ENCODE assay signal across 11 cellular contexts in genomic region chr7:158649279-158649678, GRCh38. TPM values are rescaled to one million over a fixed set of nuclear protein-coding genes. Genes with fewer than 3 reads are reported as not detected.
DNase-seq lines count a peak whose midpoint lies in the region; ATAC-seq and TF ChIP-seq lines count a peak whose summit lies in the region.
"Had no signal": no experiment of that assay in that cellular context is flagged by ENCODE, and none has a peak within 500 bp of the region (broad histone marks: within the 10 kb centered on the region; RNA-seq: fewer than 3 reads in every experiment).

No MANE protein-coding gene starts in this region.

- no peaks in the 10 kb centered on the region for H4K20me1 ChIP-seq in osteoblast (ENCODE audit: insufficient read depth, low read length)

- no peaks in the 10 kb centered on the region for H3K9me3 ChIP-seq in osteoblast (ENCODE audit: low read depth, low read length)
- H3K9me3 ChIP-seq: heart right ventricle had no signal

- H3K27ac ChIP-seq in osteoblast (ENCODE audit: low read depth, low read length) = peak overlapping the region; percentile 93
- H3K27ac ChIP-seq: heart right ventricle had no signal

- peaks cover 0 to 3% of the 10 kb centered on the region in 2 donors for H3K4me1 Mint-ChIP-seq in natural killer cell treated with Interleukin-12 subunit alpha and Interleukin-12 subunit beta and Interleukin-15 and Interleukin-18, amount 100 ng/mL, for 72 hours (ENCODE audit: low read depth in 2 of 2)

- peak; percentile 64 for DNase-seq in DMS 273 (lab: John Stamatoyannopoulos, UW; ENCODE audit: unreplicated experiment)
- DNase-seq in NCI-H460 (ENCODE audit: extremely low read depth, low read depth) = peak; percentile 62
- peak; percentile 44 for DNase-seq in epidermal melanocyte (ENCODE audit: insufficient read length, low spot score)
- peak; percentile 81 for DNase-seq in osteoblast (ENCODE audit: insufficient read length, low spot score, missing footprints)
- no peak for DNase-seq in natural killer cell treated with Interleukin-12 subunit alpha and Interleukin-12 subunit beta and Interleukin-15 and Interleukin-18, amount 100 ng/mL, for 72 hours (ENCODE audit: low spot score)
- DNase-seq in NCI-H2107 treated with DMSO at 0.1 percent for 48 hours (lab: John Stamatoyannopoulos, UW; ENCODE audit: unreplicated experiment) = no peak
- no peak for DNase-seq in anterior cingulate cortex (lab: John Stamatoyannopoulos, UW)
- DNase-seq: heart right ventricle, NCI-H187, T-helper 1 cell had no signal

- peaks cover 37% of the 10 kb centered on the region for H3K4me1 ChIP-seq in osteoblast (ENCODE audit: insufficient read depth, low read length)

- no peak for ATAC-seq in natural killer cell treated with Interleukin-12 subunit alpha and Interleukin-12 subunit beta and Interleukin-15 and Interleukin-18, amount 100 ng/mL, for 72 hours
- no peak for ATAC-seq in GM21528 (IDR thresholded peaks at IDR 0.05; ENCODE audit: low FRiP score, unreplicated experiment)

- peak overlapping the region; percentile 65 for H3K4me2 ChIP-seq in osteoblast (ENCODE audit: insufficient read depth, low read length)

- H3K9me3 Mint-ChIP-seq in natural killer cell treated with Interleukin-12 subunit alpha and Interleukin-12 subunit beta and Interleukin-15 and Interleukin-18, amount 100 ng/mL, for 72 hours = no peaks in the 10 kb centered on the region

- no peak overlapping the region for H3K4me3 ChIP-seq in osteoblast (ENCODE audit: insufficient read depth, low read length)
- H3K4me3 ChIP-seq: heart right ventricle had no signal

- no peak overlapping the region for H3K4me3 Mint-ChIP-seq in natural killer cell treated with Interleukin-12 subunit alpha and Interleukin-12 subunit beta and Interleukin-15 and Interleukin-18, amount 100 ng/mL, for 72 hours

- H3K36me3 Mint-ChIP-seq in natural killer cell treated with Interleukin-12 subunit alpha and Interleukin-12 subunit beta and Interleukin-15 and Interleukin-18, amount 100 ng/mL, for 72 hours = peaks cover 18% of the 10 kb centered on the region

- TF ChIP-seq CTCF in osteoblast (IDR thresholded peaks at IDR 0.05; ENCODE audit: extremely low read depth, low read depth, low read length) = no peak

- no peaks in the 10 kb centered on the region for H3K27me3 ChIP-seq in osteoblast (ENCODE audit: insufficient read depth, low read length)
- H3K27me3 ChIP-seq: heart right ventricle had no signal

- peaks cover 9% of the 10 kb centered on the region for H3K79me2 ChIP-seq in osteoblast (ENCODE audit: insufficient read depth, low read length)

- H2AFZ ChIP-seq in osteoblast (ENCODE audit: low read length) = no peak overlapping the region

- no peak overlapping the region for H3K27ac Mint-ChIP-seq in natural killer cell treated with Interleukin-12 subunit alpha and Interleukin-12 subunit beta and Interleukin-15 and Interleukin-18, amount 100 ng/mL, for 72 hours

- H3K27me3 Mint-ChIP-seq in natural killer cell treated with Interleukin-12 subunit alpha and Interleukin-12 subunit beta and Interleukin-15 and Interleukin-18, amount 100 ng/mL, for 72 hours = no peaks in the 10 kb centered on the region

- H3K36me3 ChIP-seq in osteoblast (ENCODE audit: insufficient read depth, low read length) = peaks cover 16% of the 10 kb centered on the region

RNA-seq across cellular contexts. Expression of gene NCAPG2, which starts 55.3 kb away (rescaled TPM):
- 33.9 and 36.5 TPM in 2 replicates for total RNA-seq in NCI-H460 (2014; rRNA removed; shearing (Covaris generic))
- polyA plus RNA-seq in NCI-H460 (2014; cell fraction: nucleus; rRNA removed) = 57.7 and 87.0 TPM in 2 replicates
- total RNA-seq in osteoblast = 8.0 TPM in 2 replicates
- 100 to 1,000 TPM in 1 of 2 donors, 10 to 100 TPM in 1; 45.0 to 117 TPM for total RNA-seq in natural killer cell treated with Interleukin-12 subunit alpha and Interleukin-12 subunit beta and Interleukin-15 and Interleukin-18, amount 100 ng/mL, for 72 hours

Comparison
In these comparisons a context has a peak if more than half of its experiments do, and no peak if none do; other contexts are left out.
1. DNase-seq: peak in DMS 273 (single experiment), NCI-H460 (single experiment), epidermal melanocyte (single experiment) and osteoblast (single experiment); none in natural killer cell treated with Interleukin-12 subunit alpha and Interleukin-12 subunit beta and Interleukin-15 and Interleukin-18, amount 100 ng/mL, for 72 hours (single experiment), NCI-H2107 treated with DMSO at 0.1 percent for 48 hours (single experiment) and anterior cingulate cortex (0 of 58).